ENCODE assay signal across 8 cellular contexts in genomic region chr2:148020036-148020357, GRCh38. TPM values are rescaled to one million over a fixed set of nuclear protein-coding genes. Genes with fewer than 3 reads are reported as not detected.
DNase-seq lines count a peak whose midpoint lies in the region; ATAC-seq lines count a peak whose summit lies in the region.

No MANE protein-coding gene starts in this region.

- no peak overlapping the region for H3K27ac ChIP-seq in iPS DF 6.9 (ENCODE audit: low read length)

- peak; percentile 32 for ATAC-seq in HG03135 (IDR thresholded peaks at IDR 0.05; ENCODE audit: unreplicated experiment)
- no peak for ATAC-seq in stimulated activated naive B cell treated with anti-CD40 and anti-IgM and Interleukin-4, amounts not matched to agents 10 μg/mL and 1 μg/mL and 100 μg/mL, for 72 hours (replicated peaks)
- ATAC-seq in HG03460 (IDR thresholded peaks at IDR 0.05; ENCODE audit: unreplicated experiment) = no peak
- ATAC-seq in HG02571 (IDR thresholded peaks at IDR 0.05; ENCODE audit: unreplicated experiment) = no peak
- ATAC-seq in GM18498 (IDR thresholded peaks at IDR 0.05; ENCODE audit: unreplicated experiment) = no peak

- H3K4me1 Mint-ChIP-seq in activated T-helper 1 cell treated with anti-CD3 and anti-CD28 coated beads, Interleukin-12 subunit alpha, Interleukin-12 subunit beta, Interleukin-2, Interleukin-4 antibody, amounts not matched to agents 30 ng/mL and 10 ng/mL and 1 ng/mL, durations not matched to agents 14 hours and 24 hours and 36 hours (ENCODE audit: low read depth) = peaks cover 40% of the 10 kb centered on the region
- H3K4me1 Mint-ChIP-seq in stimulated activated naive B cell treated with anti-CD40 and anti-IgM and Interleukin-4, amounts not matched to agents 10 μg/mL and 1 μg/mL and 100 μg/mL, for 72 hours = peaks cover 26 to 61% of the 10 kb centered on the region in 2 donors

- H3K27me3 Mint-ChIP-seq in activated T-helper 1 cell treated with anti-CD3 and anti-CD28 coated beads, Interleukin-12 subunit alpha, Interleukin-12 subunit beta, Interleukin-2, Interleukin-4 antibody, amounts not matched to agents 30 ng/mL and 10 ng/mL and 1 ng/mL, durations not matched to agents 14 hours and 24 hours and 36 hours (ENCODE audit: insufficient read depth) = no peaks in the 10 kb centered on the region
- H3K27me3 Mint-ChIP-seq in stimulated activated naive B cell treated with anti-CD40 and anti-IgM and Interleukin-4, amounts not matched to agents 10 μg/mL and 1 μg/mL and 100 μg/mL, for 72 hours = no peaks in the 10 kb centered on the region

- H3K27ac Mint-ChIP-seq in activated T-helper 1 cell treated with anti-CD3 and anti-CD28 coated beads, Interleukin-12 subunit alpha, Interleukin-12 subunit beta, Interleukin-2, Interleukin-4 antibody, amounts not matched to agents 30 ng/mL and 10 ng/mL and 1 ng/mL, durations not matched to agents 14 hours and 24 hours and 36 hours = peak overlapping the region; percentile 95
- peak overlapping the region; percentile 95 for H3K27ac Mint-ChIP-seq in stimulated activated naive B cell treated with anti-CD40 and anti-IgM and Interleukin-4, amounts not matched to agents 10 μg/mL and 1 μg/mL and 100 μg/mL, for 72 hours

- intact Hi-C loops in activated T-helper 1 cell treated with anti-CD3 and anti-CD28 coated beads, Interleukin-12 subunit alpha, Interleukin-12 subunit beta, Interleukin-2, Interleukin-4 antibody, amounts not matched to agents 30 ng/mL and 10 ng/mL and 1 ng/mL, durations not matched to agents 14 hours and 24 hours and 36 hours (cut with micrococcal nuclease) = loop anchor here (1.0 to 5.0 kb wide), 10 partner anchors 83 to 1567 kb away; partner anchors contain the start of genes ACVR2A and MMADHC

- no CpG with 5 or more reads among the region's 9 CpGs for WGBS in iPS DF 6.9 (ENCODE audit: insufficient coverage, insufficient read length)

- no peaks in the 10 kb centered on the region for H3K27me3 ChIP-seq in iPS DF 6.9 (ENCODE audit: control insufficient read depth, insufficient read depth, low read length)

- no peaks in the 10 kb centered on the region for H3K36me3 ChIP-seq in iPS DF 6.9 (ENCODE audit: control insufficient read depth, insufficient read depth, low read length)

- peak overlapping the region; percentile 92 for H3K4me3 ChIP-seq in iPS DF 6.9 (ENCODE audit: low read length)

- H3K4me3 Mint-ChIP-seq in activated T-helper 1 cell treated with anti-CD3 and anti-CD28 coated beads, Interleukin-12 subunit alpha, Interleukin-12 subunit beta, Interleukin-2, Interleukin-4 antibody, amounts not matched to agents 30 ng/mL and 10 ng/mL and 1 ng/mL, durations not matched to agents 14 hours and 24 hours and 36 hours = peak overlapping the region; percentile 98
- peak overlapping the region; percentile 95 to 97 for H3K4me3 Mint-ChIP-seq in stimulated activated naive B cell treated with anti-CD40 and anti-IgM and Interleukin-4, amounts not matched to agents 10 μg/mL and 1 μg/mL and 100 μg/mL, for 72 hours

- no peaks in the 10 kb centered on the region for H3K36me3 Mint-ChIP-seq in activated T-helper 1 cell treated with anti-CD3 and anti-CD28 coated beads, Interleukin-12 subunit alpha, Interleukin-12 subunit beta, Interleukin-2, Interleukin-4 antibody, amounts not matched to agents 30 ng/mL and 10 ng/mL and 1 ng/mL, durations not matched to agents 14 hours and 24 hours and 36 hours (ENCODE audit: low read depth)
- H3K36me3 Mint-ChIP-seq in stimulated activated naive B cell treated with anti-CD40 and anti-IgM and Interleukin-4, amounts not matched to agents 10 μg/mL and 1 μg/mL and 100 μg/mL, for 72 hours = peaks cover 9 to 21% of the 10 kb centered on the region in 2 donors

- peak; percentile 43 for DNase-seq in DMS79 (lab: John Stamatoyannopoulos, UW)
- DNase-seq in activated T-helper 1 cell treated with anti-CD3 and anti-CD28 coated beads, Interleukin-12 subunit alpha, Interleukin-12 subunit beta, Interleukin-2, Interleukin-4 antibody, amounts not matched to agents 30 ng/mL and 10 ng/mL and 1 ng/mL, durations not matched to agents 14 hours and 24 hours and 36 hours (ENCODE audit: low spot score) = peak; percentile 11
- no peak for DNase-seq in iPS DF 6.9 (ENCODE audit: low read depth, low spot score)
- no peak for DNase-seq in stimulated activated naive B cell treated with anti-CD40 and anti-IgM and Interleukin-4, amounts not matched to agents 10 μg/mL and 1 μg/mL and 100 μg/mL, for 72 hours

- H3K4me1 ChIP-seq in iPS DF 6.9 (ENCODE audit: control insufficient read depth, insufficient read depth, low read length) = no peaks in the 10 kb centered on the region

- no peaks in the 10 kb centered on the region for H3K9me3 Mint-ChIP-seq in activated T-helper 1 cell treated with anti-CD3 and anti-CD28 coated beads, Interleukin-12 subunit alpha, Interleukin-12 subunit beta, Interleukin-2, Interleukin-4 antibody, amounts not matched to agents 30 ng/mL and 10 ng/mL and 1 ng/mL, durations not matched to agents 14 hours and 24 hours and 36 hours
- no peaks in the 10 kb centered on the region for H3K9me3 Mint-ChIP-seq in stimulated activated naive B cell treated with anti-CD40 and anti-IgM and Interleukin-4, amounts not matched to agents 10 μg/mL and 1 μg/mL and 100 μg/mL, for 72 hours

- H3K9me3 ChIP-seq in iPS DF 6.9 (ENCODE audit: control insufficient read depth, insufficient read depth, low read length) = no peaks in the 10 kb centered on the region

RNA-seq across cellular contexts. Expression of gene ORC4, which starts 0.5 kb away (rescaled TPM):
- 29.2 and 34.2 TPM in 2 replicates for total RNA-seq in activated T-helper 1 cell treated with anti-CD3 and anti-CD28 coated beads, Interleukin-12 subunit alpha, Interleukin-12 subunit beta, Interleukin-2, Interleukin-4 antibody, amounts not matched to agents 30 ng/mL and 10 ng/mL and 1 ng/mL, durations not matched to agents 14 hours and 24 hours and 36 hours

RNA-seq across cellular contexts. Expression of gene MBD5, which starts 0.9 kb away (rescaled TPM):
- total RNA-seq in activated T-helper 1 cell treated with anti-CD3 and anti-CD28 coated beads, Interleukin-12 subunit alpha, Interleukin-12 subunit beta, Interleukin-2, Interleukin-4 antibody, amounts not matched to agents 30 ng/mL and 10 ng/mL and 1 ng/mL, durations not matched to agents 14 hours and 24 hours and 36 hours = 18.1 and 18.8 TPM in 2 replicates

Comparison
In these comparisons a context has a peak if more than half of its experiments do, and no peak if none do; other contexts are left out.
1. DNase-seq: peak in DMS79 (single experiment) and activated T-helper 1 cell treated with anti-CD3 and anti-CD28 coated beads, Interleukin-12 subunit alpha, Interleukin-12 subunit beta, Interleukin-2, Interleukin-4 antibody, amounts not matched to agents 30 ng/mL and 10 ng/mL and 1 ng/mL, durations not matched to agents 14 hours and 24 hours and 36 hours (single experiment); none in iPS DF 6.9 (single experiment) and stimulated activated naive B cell treated with anti-CD40 and anti-IgM and Interleukin-4, amounts not matched to agents 10 μg/mL and 1 μg/mL and 100 μg/mL, for 72 hours (single experiment).